Comparison of ENCODE assay signal across 1 cellular context in genomic region chr1:50604580-50604979, GRCh38.
TF ChIP-seq lines count a peak whose summit lies in the region.

No MANE protein-coding gene starts in this region.

TF ChIP-seq in H1, 55 proteins besides CTCF, POLR2A, EP300 and RAD21:
- TF ChIP-seq SIRT6 (IDR thresholded peaks at IDR 0.05; ENCODE audit: low read length) = no peak
- no peak for TF ChIP-seq JUND (IDR thresholded peaks at IDR 0.05; ENCODE audit: low read length)
- no peak for TF ChIP-seq NRF1 (IDR thresholded peaks at IDR 0.05; ENCODE audit: low read depth, low read length)
- TF ChIP-seq GABPA (IDR thresholded peaks at IDR 0.05; ENCODE audit: borderline replicate concordance, insufficient read depth, low read length) = no peak
- no peak for TF ChIP-seq POU5F1 (IDR thresholded peaks at IDR 0.05; ENCODE audit: low read depth, low read length)
- TF ChIP-seq FOSL1 (IDR thresholded peaks at IDR 0.05; ENCODE audit: insufficient read depth, low read depth, low read length) = no peak
- TF ChIP-seq CEBPB (IDR thresholded peaks at IDR 0.05; ENCODE audit: low read depth, low read length) = no peak
